In genomic region chr2:237355726-237356125, GRCh38 we compare ENCODE assay signal across 16 cellular contexts. TPM values are rescaled to one million over a fixed set of nuclear protein-coding genes. Genes with fewer than 3 reads are reported as not detected.
DNase-seq lines count a peak whose midpoint lies in the region; ATAC-seq and TF ChIP-seq lines count a peak whose summit lies in the region.
"Had no signal": no experiment of that assay in that cellular context is flagged by ENCODE, and none has a peak within 500 bp of the region (broad histone marks: within the 10 kb centered on the region; RNA-seq: fewer than 3 reads in every experiment).

No MANE protein-coding gene starts in this region.

- H3K36me3 ChIP-seq in GM23248 (ENCODE audit: low read depth) = peaks cover 99% of the 10 kb centered on the region
- H3K36me3 ChIP-seq in muscle layer of colon (ENCODE audit: insufficient read depth, low read length) = peaks cover 95% of the 10 kb centered on the region
- peaks cover 66 to 86% of the 10 kb centered on the region in 2 donors for H3K36me3 ChIP-seq in stomach smooth muscle (ENCODE audit: control insufficient read depth in 2 of 2, insufficient read depth in 2 of 2, low read length in 2 of 2)
- peaks cover 36 to 53% of the 10 kb centered on the region in 2 donors for H3K36me3 ChIP-seq in ascending aorta

- H3F3A ChIP-seq in GM23248 (ENCODE audit: insufficient read depth) = peaks cover 99% of the 10 kb centered on the region

- no peak overlapping the region for H2AFZ ChIP-seq in GM23248

- H3K27ac ChIP-seq in GM23248 (peak overlapping the region; percentile 48), RWPE1 (peak overlapping the region; percentile 85), muscle layer of colon (ENCODE audit: low read depth, low read length) (peak overlapping the region; percentile 3), stomach smooth muscle (ENCODE audit: low read length) (peak overlapping the region; percentile 74), ascending aorta (peak overlapping the region in 1 of 2 donors; percentile 7)

- H3K4me1 ChIP-seq in GM23248 (ENCODE audit: insufficient read depth) = peaks cover 13% of the 10 kb centered on the region
- H3K4me1 ChIP-seq in muscle layer of colon (ENCODE audit: insufficient read depth, low read length) = peaks cover 62% of the 10 kb centered on the region
- peaks cover 48% of the 10 kb centered on the region for H3K4me1 ChIP-seq in stomach smooth muscle (ENCODE audit: control insufficient read depth, insufficient read depth, low read length)
- H3K4me1 ChIP-seq in ascending aorta = peaks cover 0 to 7% of the 10 kb centered on the region in 2 donors

- no peaks in the 10 kb centered on the region for H3K9me2 ChIP-seq in GM23248 (ENCODE audit: insufficient read depth)

- WGBS in GM23248 (ENCODE audit: low coverage in 1 of 2, low lambda C conversion rate in 2 of 2, missing lambda C conversion rate in 2 of 2), 2 experiments = 96 to 97% methylated on average over 7 of the region's 7 CpGs

- peaks cover 94% of the 10 kb centered on the region for H3K79me2 ChIP-seq in GM23248 (ENCODE audit: insufficient read depth)

- no peaks in the 10 kb centered on the region for H3K27me3 ChIP-seq in GM23248 (replicated peaks; ENCODE audit: insufficient read depth)
- no peaks in the 10 kb centered on the region for H3K27me3 ChIP-seq in muscle layer of colon (ENCODE audit: control insufficient read depth in 1 of 2, insufficient read depth in 2 of 2, low read length in 2 of 2)
- no peaks in the 10 kb centered on the region for H3K27me3 ChIP-seq in stomach smooth muscle (ENCODE audit: control insufficient read depth in 1 of 2, insufficient read depth in 2 of 2, low read length in 2 of 2)
- H3K27me3 ChIP-seq in ascending aorta = no peaks in the 10 kb centered on the region

- TF ChIP-seq CTCF in RWPE1 (conservative IDR thresholded peaks at IDR 0.05; ENCODE audit: low read depth) = no peak
- TF ChIP-seq CTCF in ascending aorta (IDR thresholded peaks at IDR 0.05) = no peak

- H4K20me1 ChIP-seq in GM23248 (ENCODE audit: insufficient read depth) = no peaks in the 10 kb centered on the region

- intact Hi-C loops in ascending aorta (cut with DNase I) = loop anchor here (5.0 kb wide), 1 partner anchor 63 kb away; no protein-coding TSS in a partner anchor

- H3K4me3 ChIP-seq in GM23248 = no peak overlapping the region
- H3K4me3 ChIP-seq in muscle layer of colon (ENCODE audit: low read depth in 1 of 2, low read length in 2 of 2) = no peak overlapping the region
- no peak overlapping the region for H3K4me3 ChIP-seq in stomach smooth muscle (ENCODE audit: low read length in 2 of 2)
- no peak overlapping the region for H3K4me3 ChIP-seq in ascending aorta

- H3K9ac ChIP-seq in GM23248 (no peak overlapping the region), muscle layer of colon (ENCODE audit: low read length) (no peak overlapping the region), stomach smooth muscle (ENCODE audit: low read length in 2 of 2) (no peak overlapping the region)

- H3K4me2 ChIP-seq in GM23248 (ENCODE audit: unreplicated experiment) = no peak overlapping the region

- no peaks in the 10 kb centered on the region for H3K9me3 ChIP-seq in GM23248 (ENCODE audit: low read depth)
- no peaks in the 10 kb centered on the region for H3K9me3 ChIP-seq in muscle layer of colon (ENCODE audit: low read length)
- H3K9me3 ChIP-seq in stomach smooth muscle (ENCODE audit: control insufficient read depth in 2 of 2, low read length in 2 of 2) = no peaks in the 10 kb centered on the region
- no peaks in the 10 kb centered on the region for H3K9me3 ChIP-seq in ascending aorta

- POLR2A ChIA-PET in RWPE1 (lab: Yijun Ruan, JAX; ENCODE audit: low non-redundant PET) = no interaction called here

- CTCF ChIA-PET in RWPE1 (lab: Yijun Ruan, JAX) = no interaction called here

- no peak for ATAC-seq in GM21528 (IDR thresholded peaks at IDR 0.05; ENCODE audit: low FRiP score, unreplicated experiment)
- ATAC-seq: HCT116, SK-N-SH treated with all-trans-retinoic acid at 6 μM for 48 hours had no signal

- DNase-seq in GM23248 (no peak), RWPE1 (ENCODE audit: low spot score) (no peak), SKM-1 treated with dmso at 0.1 percent for 144 hours (lab: John Stamatoyannopoulos, UW; ENCODE audit: unreplicated experiment) (no peak), NCI-H2107 (lab: John Stamatoyannopoulos, UW) (no peak), ascending aorta (ENCODE audit: low spot score in 2 of 2) (no peak)
- DNase-seq: COR-L47, GOT3, NCI-H1105, NCI-H2081, NCI-H446 treated with DMSO at 0.1 percent for 48 hours, SIG-M5 had no signal

- in situ Hi-C loops in GM23248 (cut with MboI) = no loop called here

RNA-seq across cellular contexts. Expression of gene COL6A3, which starts 58.2 kb away (rescaled TPM):
- 1,362 and 1,653 TPM in 2 replicates for total RNA-seq in GM23248 (2014; rRNA removed; shearing (Covaris generic))
- polyA plus RNA-seq in GM23248 (2016; fragmentation: Nextera tagmentation; extraction: Ambion mirVana) = 344 and 350 TPM in 2 replicates
- total RNA-seq in ascending aorta = 156 TPM
